Comparison of ENCODE assay signal across 8 cellular contexts in genomic region chr10:91162050-91162494, GRCh38. TPM values are rescaled to one million over a fixed set of nuclear protein-coding genes. Genes with fewer than 3 reads are reported as not detected.
DNase-seq lines count a peak whose midpoint lies in the region; ATAC-seq and TF ChIP-seq lines count a peak whose summit lies in the region.

No MANE protein-coding gene starts in this region.

- peaks cover 2% of the 10 kb centered on the region for H3K27me3 Mint-ChIP-seq in activated CD4-positive, alpha-beta memory T cell treated with anti-CD3 and anti-CD28 coated beads, Interleukin-2, amount 10 ng/mL, durations not matched to agents 7 days and 5 days

- ATAC-seq in Right ventricle myocardium superior (ENCODE audit: poor library complexity) (peak; percentile 18), HG03045 (IDR thresholded peaks at IDR 0.05; ENCODE audit: unreplicated experiment) (no peak), HG02938 (IDR thresholded peaks at IDR 0.05; ENCODE audit: unreplicated experiment) (no peak)

- peak overlapping the region; percentile 63 for H3K4me3 ChIP-seq in HFF-Myc (replicated peaks; ENCODE audit: low read depth, low read length)

- peak overlapping the region; percentile 61 for H3K27ac Mint-ChIP-seq in activated CD4-positive, alpha-beta memory T cell treated with anti-CD3 and anti-CD28 coated beads, Interleukin-2, amount 10 ng/mL, durations not matched to agents 7 days and 5 days

- no peak for TF ChIP-seq CTCF in HFF-Myc (IDR thresholded peaks at IDR 0.05; ENCODE audit: low read depth, low read length, missing control alignments)

- DNase-seq in AG08396 (ENCODE audit: low spot score) (peak; percentile 46), HFF-Myc (ENCODE audit: extremely low read depth, low read depth) (no peak), Right ventricle myocardium superior (no peak), putamen (ENCODE audit: low spot score) (peak; percentile 17), HT-29 (ENCODE audit: low spot score) (no peak)
- peak; percentile 22 for DNase-seq in activated CD4-positive, alpha-beta memory T cell treated with anti-CD3 and anti-CD28 coated beads, Interleukin-2, amount 10 ng/mL, durations not matched to agents 7 days and 5 days

- intact Hi-C loops in Right ventricle myocardium superior (cut with DNase I), result loop anchor here (10.0 kb wide), 1 partner anchor 63 kb away; the partner anchor contains the start of gene PCGF5

- H3K9me3 Mint-ChIP-seq in activated CD4-positive, alpha-beta memory T cell treated with anti-CD3 and anti-CD28 coated beads, Interleukin-2, amount 10 ng/mL, durations not matched to agents 7 days and 5 days, result no peaks in the 10 kb centered on the region

- no peaks in the 10 kb centered on the region for H3K36me3 Mint-ChIP-seq in activated CD4-positive, alpha-beta memory T cell treated with anti-CD3 and anti-CD28 coated beads, Interleukin-2, amount 10 ng/mL, durations not matched to agents 7 days and 5 days (ENCODE audit: low read depth)

- POLR2A ChIA-PET in activated CD4-positive, alpha-beta memory T cell treated with anti-CD3 and anti-CD28 coated beads, Interleukin-2, amount 10 ng/mL, durations not matched to agents 7 days and 5 days (lab: Charles Lee), result interaction anchor here (0.8 to 3.7 kb wide), 19 partner anchors 10 to 1461 kb away, joined by 3 to 38 read pairs (median 3); partner anchors contain the start of genes KIF20B, PCGF5 and RPP30

- CTCF ChIA-PET in activated CD4-positive, alpha-beta memory T cell treated with anti-CD3 and anti-CD28 coated beads, Interleukin-2, amount 10 ng/mL, durations not matched to agents 7 days and 5 days (lab: Charles Lee), result interaction anchor here (0.5 to 3.2 kb wide), 6 partner anchors 14 to 250 kb away, joined by 3 to 12 read pairs (median 4); partner anchors contain the start of gene PCGF5

- H3K4me3 Mint-ChIP-seq in activated CD4-positive, alpha-beta memory T cell treated with anti-CD3 and anti-CD28 coated beads, Interleukin-2, amount 10 ng/mL, durations not matched to agents 7 days and 5 days, result peak overlapping the region; percentile 69

- H3K4me1 Mint-ChIP-seq in activated CD4-positive, alpha-beta memory T cell treated with anti-CD3 and anti-CD28 coated beads, Interleukin-2, amount 10 ng/mL, durations not matched to agents 7 days and 5 days, result peaks cover 30% of the 10 kb centered on the region

RNA-seq across cellular contexts. Expression of gene PCGF5, which starts 58.4 kb away (rescaled TPM):
- 10 to 100 TPM; 44.7 to 45.9 TPM for total RNA-seq in activated CD4-positive, alpha-beta memory T cell treated with anti-CD3 and anti-CD28 coated beads, Interleukin-2, amount 10 ng/mL, durations not matched to agents 7 days and 5 days
- total RNA-seq in Right ventricle myocardium superior, result 56.0 TPM
- 5.4 and 6.3 TPM in 2 replicates for total RNA-seq in HT-29 (2014; rRNA removed; shearing (Covaris generic))

Comparison
In these comparisons a context has a peak if more than half of its experiments do, and no peak if none do; other contexts are left out.
1. DNase-seq: peak in AG08396 (single experiment), activated CD4-positive, alpha-beta memory T cell treated with anti-CD3 and anti-CD28 coated beads, Interleukin-2, amount 10 ng/mL, durations not matched to agents 7 days and 5 days (single experiment) and putamen (single experiment); none in HFF-Myc (single experiment), Right ventricle myocardium superior (single experiment) and HT-29 (single experiment).